In genomic region chr3:52685285-52685704, GRCh38 we compare ENCODE assay signal across 8 cellular contexts. TPM values are rescaled to one million over a fixed set of nuclear protein-coding genes. Genes with fewer than 3 reads are reported as not detected.
DNase-seq lines count a peak whose midpoint lies in the region; ATAC-seq and TF ChIP-seq lines count a peak whose summit lies in the region.

No MANE protein-coding gene starts in this region.

- no peaks in the 10 kb centered on the region for H3K9me3 ChIP-seq in gastroesophageal sphincter

- peak; percentile 83 for DNase-seq in ELF-1 (ENCODE audit: low read depth, low spot score)
- peak; percentile 78 for DNase-seq in GOT3 (lab: John Stamatoyannopoulos, UW)
- no peak for DNase-seq in LNCaP clone FGC (ENCODE audit: low read depth)
- DNase-seq in SHP77 (lab: John Stamatoyannopoulos, UW): peak; percentile 85 to 89
- peak; percentile 83 for DNase-seq in activated naive CD4-positive, alpha-beta T cell treated with Interleukin-2 at 50 U/mL for 16 hours
- peak in 40 of 56 donors; percentile 49 to 93 (median 82) for DNase-seq in nucleus accumbens (lab: John Stamatoyannopoulos, UW)

- H3K27ac ChIP-seq in gastroesophageal sphincter: peak overlapping the region; percentile 90 to 100 (median 99)
- H3K27ac ChIP-seq in temporal lobe (ENCODE audit: low read depth, low read length): peak overlapping the region; percentile 70

- peak; percentile 97 for ATAC-seq in gastroesophageal sphincter

- peaks cover 0 to 44% of the 10 kb centered on the region in 2 donors for H3K36me3 ChIP-seq in gastroesophageal sphincter

- TF ChIP-seq POLR2A in gastroesophageal sphincter (IDR thresholded peaks at IDR 0.05): no peak

- H3K27me3 ChIP-seq in gastroesophageal sphincter: no peaks in the 10 kb centered on the region

- H3K4me3 ChIP-seq in LNCaP clone FGC (ENCODE audit: low read depth, low read length): peak overlapping the region; percentile 87
- peak overlapping the region; percentile 88 to 95 for H3K4me3 ChIP-seq in gastroesophageal sphincter

- TF ChIP-seq CTCF in LNCaP clone FGC (IDR thresholded peaks at IDR 0.05; ENCODE audit: control insufficient read depth, extremely low read depth, insufficient read depth): no peak
- TF ChIP-seq CTCF in gastroesophageal sphincter (IDR thresholded peaks at IDR 0.05): peak in 2 of 4 experiments; percentile 5 to 21

- TF ChIP-seq EP300 in gastroesophageal sphincter (IDR thresholded peaks at IDR 0.05): no peak

- H3K4me1 ChIP-seq in gastroesophageal sphincter: peaks cover 5 to 64% (median 12%) of the 10 kb centered on the region in 3 donors

- WGBS in gastroesophageal sphincter (ENCODE audit: low coverage in 1 of 2), 2 donors: 0% methylated on average over 4 to 17 of the region's 41 CpGs

RNA-seq across cellular contexts. Expression of gene PBRM1, which starts 0.4 kb away (rescaled TPM):
- 100 to 1,000 TPM in 1 of 4 donors, 10 to 100 TPM in 3; 73.9 to 105 (median 98.4) TPM for total RNA-seq in gastroesophageal sphincter
- 180 TPM for total RNA-seq in temporal lobe

RNA-seq across cellular contexts. Expression of gene GNL3, which starts 0.5 kb away (rescaled TPM):
- total RNA-seq in gastroesophageal sphincter (10 to 100 TPM; 36.4 to 83.7 (median 51.7) TPM), temporal lobe (67.4 TPM)

RNA-seq across cellular contexts. Expression of gene GLT8D1, which starts 20.3 kb away (rescaled TPM):
- 10 to 100 TPM; 36.9 to 57.7 (median 48.6) TPM for total RNA-seq in gastroesophageal sphincter
- total RNA-seq in temporal lobe: 54.3 TPM

RNA-seq across cellular contexts. Expression of gene SPCS1, which starts 20.6 kb away (rescaled TPM):
- total RNA-seq in gastroesophageal sphincter (100 to 1,000 TPM in 1 of 4 donors, 10 to 100 TPM in 3; 66.5 to 159 (median 88.2) TPM), temporal lobe (23.8 TPM)
